ENCODE assay signal across 14 cellular contexts in the genomic region with DNA sequence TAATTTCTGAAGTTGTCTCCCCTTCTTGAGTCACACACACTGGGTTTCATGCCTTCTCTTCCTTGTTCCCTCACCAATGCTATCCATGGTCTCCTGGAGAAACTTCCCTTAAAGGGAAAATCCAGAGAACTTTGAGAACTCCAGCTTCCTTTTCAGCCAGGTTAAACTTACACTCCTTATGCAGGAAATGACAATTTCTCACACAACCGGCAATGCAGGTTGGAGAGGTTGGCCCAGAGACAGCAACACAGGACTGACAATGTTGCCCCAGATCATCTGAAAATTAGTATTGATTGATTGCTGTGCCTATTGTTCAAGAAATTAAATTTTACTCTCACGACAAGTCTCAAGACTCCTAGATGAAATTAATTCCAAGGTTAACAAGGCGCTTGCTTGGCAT.
DNase-seq lines count a peak whose midpoint lies in the region; ATAC-seq and TF ChIP-seq lines count a peak whose summit lies in the region.
"Had no signal": no experiment of that assay in that cellular context is flagged by ENCODE, and none has a peak within 500 bp of the region (broad histone marks: within the 10 kb centered on the region; RNA-seq: fewer than 3 reads in every experiment).

No MANE protein-coding gene starts in this region.

- TF ChIP-seq CTCF in Calu3 (IDR thresholded peaks at IDR 0.05; ENCODE audit: unreplicated experiment) (no peak), VCaP (conservative IDR thresholded peaks at IDR 0.05) (no peak), foreskin keratinocyte (conservative IDR thresholded peaks at IDR 0.05) (no peak), neural progenitor cell (IDR thresholded peaks at IDR 0.05) (no peak)

- no peaks in the 10 kb centered on the region for H3F3A ChIP-seq in neural progenitor cell (ENCODE audit: low read depth)

- H4K20me1 ChIP-seq in neural progenitor cell (ENCODE audit: low read depth) = no peaks in the 10 kb centered on the region
- H4K20me1 ChIP-seq: BLaER1 treated with 17β-estradiol and CSF1 and Interleukin-3, amounts not matched to agents 10 nM and 100 nM had no signal

- no peaks in the 10 kb centered on the region for H3K9me3 ChIP-seq in neural progenitor cell (ENCODE audit: low read depth)
- H3K9me3 ChIP-seq: BLaER1 treated with 17β-estradiol and CSF1 and Interleukin-3, amounts not matched to agents 10 nM and 100 nM had no signal

- intact Hi-C loops in Calu3 (cut with micrococcal nuclease; ENCODE audit: unreplicated experiment) = no loop called here

- DNase-seq in Calu3 (peak; percentile 18), foreskin keratinocyte (no peak), neural progenitor cell (ENCODE audit: low spot score) (no peak), cerebellum (ENCODE audit: low spot score) (no peak), DMS53 treated with DMSO at 0.1 percent for 48 hours (lab: John Stamatoyannopoulos, UW; ENCODE audit: unreplicated experiment) (no peak)
- no peak for DNase-seq in stimulated activated naive CD8-positive, alpha-beta T cell treated with anti-CD3 and anti-CD28 coated beads, Interleukin-15, amount 100 ng/mL, for 72 hours
- DNase-seq: 8988T; CD4-positive, CD25-positive, alpha-beta regulatory T cell; DMS 273 treated with DMSO at 0.1 percent for 48 hours; DMS79; HCEC 1CT had no signal

- H3K36me3 Mint-ChIP-seq in Calu3 (ENCODE audit: insufficient read depth, unreplicated experiment) = no peaks in the 10 kb centered on the region
- H3K36me3 Mint-ChIP-seq in neural progenitor cell = no peaks in the 10 kb centered on the region
- H3K36me3 Mint-ChIP-seq: CD4-positive, CD25-positive, alpha-beta regulatory T cell had no signal

- H3K27me3 Mint-ChIP-seq in Calu3 (ENCODE audit: unreplicated experiment) (no peaks in the 10 kb centered on the region), neural progenitor cell (ENCODE audit: insufficient read depth, low read depth) (no peaks in the 10 kb centered on the region)
- no peaks in the 10 kb centered on the region for H3K27me3 Mint-ChIP-seq in stimulated activated naive CD8-positive, alpha-beta T cell treated with anti-CD3 and anti-CD28 coated beads, Interleukin-15, amount 100 ng/mL, for 72 hours
- H3K27me3 Mint-ChIP-seq: CD4-positive, CD25-positive, alpha-beta regulatory T cell had no signal

- H3K4me1 Mint-ChIP-seq in Calu3 (ENCODE audit: low read depth, unreplicated experiment) (peaks cover 8% of the 10 kb centered on the region), neural progenitor cell (no peaks in the 10 kb centered on the region)
- H3K4me1 Mint-ChIP-seq in stimulated activated naive CD8-positive, alpha-beta T cell treated with anti-CD3 and anti-CD28 coated beads, Interleukin-15, amount 100 ng/mL, for 72 hours = no peaks in the 10 kb centered on the region
- H3K4me1 Mint-ChIP-seq: CD4-positive, CD25-positive, alpha-beta regulatory T cell had no signal

- H3K4me3 Mint-ChIP-seq in Calu3 (ENCODE audit: low read depth, unreplicated experiment) (no peak overlapping the region), neural progenitor cell (no peak overlapping the region)
- H3K4me3 Mint-ChIP-seq in stimulated activated naive CD8-positive, alpha-beta T cell treated with anti-CD3 and anti-CD28 coated beads, Interleukin-15, amount 100 ng/mL, for 72 hours = no peak overlapping the region
- H3K4me3 Mint-ChIP-seq: CD4-positive, CD25-positive, alpha-beta regulatory T cell had no signal

- H3K79me2 ChIP-seq in neural progenitor cell (ENCODE audit: low read depth) = no peaks in the 10 kb centered on the region

- no peak overlapping the region for H3K9ac ChIP-seq in neural progenitor cell
- H3K9ac ChIP-seq: BLaER1 treated with 17β-estradiol and CSF1 and Interleukin-3, amounts not matched to agents 10 nM and 100 nM had no signal

- H3K9me3 Mint-ChIP-seq in Calu3 (ENCODE audit: low read depth, unreplicated experiment) (no peaks in the 10 kb centered on the region), neural progenitor cell (no peaks in the 10 kb centered on the region)
- H3K9me3 Mint-ChIP-seq in stimulated activated naive CD8-positive, alpha-beta T cell treated with anti-CD3 and anti-CD28 coated beads, Interleukin-15, amount 100 ng/mL, for 72 hours = no peaks in the 10 kb centered on the region
- H3K9me3 Mint-ChIP-seq: CD4-positive, CD25-positive, alpha-beta regulatory T cell had no signal

- ATAC-seq in foreskin keratinocyte (peak; percentile 20), HG03039 (IDR thresholded peaks at IDR 0.05; ENCODE audit: unreplicated experiment) (no peak)
- no peak for ATAC-seq in stimulated activated naive CD8-positive, alpha-beta T cell treated with anti-CD3 and anti-CD28 coated beads, Interleukin-15, amount 100 ng/mL, for 72 hours

- H2AFZ ChIP-seq in neural progenitor cell (replicated peaks) = no peak overlapping the region

- no peak overlapping the region for H3K4me3 ChIP-seq in neural progenitor cell
- H3K4me3 ChIP-seq: BLaER1 treated with 17β-estradiol and CSF1 and Interleukin-3, amounts not matched to agents 10 nM and 100 nM had no signal

- H3K27me3 ChIP-seq in foreskin keratinocyte = no peaks in the 10 kb centered on the region
- H3K27me3 ChIP-seq in neural progenitor cell = no peaks in the 10 kb centered on the region
- H3K27me3 ChIP-seq: BLaER1 treated with 17β-estradiol and CSF1 and Interleukin-3, amounts not matched to agents 10 nM and 100 nM had no signal

- H3K4me2 ChIP-seq in neural progenitor cell = no peak overlapping the region
- H3K4me2 ChIP-seq: BLaER1 treated with 17β-estradiol and CSF1 and Interleukin-3, amounts not matched to agents 10 nM and 100 nM had no signal

- no TSS peak for BruUV-seq in Calu3 (replicated peaks; lab: Mats Ljungman, UMichigan)

- CTCF ChIA-PET in Calu3 (lab: Charles Lee) = no interaction called here

- no peaks in the 10 kb centered on the region for H3K36me3 ChIP-seq in neural progenitor cell
- H3K36me3 ChIP-seq: BLaER1 treated with 17β-estradiol and CSF1 and Interleukin-3, amounts not matched to agents 10 nM and 100 nM had no signal

- no peaks in the 10 kb centered on the region for H3K4me1 ChIP-seq in foreskin keratinocyte
- no peaks in the 10 kb centered on the region for H3K4me1 ChIP-seq in neural progenitor cell
- H3K4me1 ChIP-seq: BLaER1 treated with 17β-estradiol and CSF1 and Interleukin-3, amounts not matched to agents 10 nM and 100 nM had no signal

- H3K27ac ChIP-seq in VCaP (peak overlapping the region; percentile 19), foreskin keratinocyte (no peak overlapping the region), neural progenitor cell (no peak overlapping the region)
- H3K27ac ChIP-seq: BLaER1 treated with 17β-estradiol and CSF1 and Interleukin-3, amounts not matched to agents 10 nM and 100 nM had no signal

- H3K27ac Mint-ChIP-seq in Calu3 (ENCODE audit: unreplicated experiment) (no peak overlapping the region), neural progenitor cell (peak overlapping the region; percentile 52)
- H3K27ac Mint-ChIP-seq in stimulated activated naive CD8-positive, alpha-beta T cell treated with anti-CD3 and anti-CD28 coated beads, Interleukin-15, amount 100 ng/mL, for 72 hours = no peak overlapping the region
